In genomic region chr12:122956028-122956427, GRCh38 we compare ENCODE assay signal across 19 cellular contexts. TPM values are rescaled to one million over a fixed set of nuclear protein-coding genes. Genes with fewer than 3 reads are reported as not detected.
A peak's percentile ranks its signal among the peaks of the same experiment; 100 is the strongest.
DNase-seq lines count a peak whose midpoint lies in the region; ATAC-seq, FAIRE-seq and TF ChIP-seq lines count a peak whose summit lies in the region.
"Had no signal": no experiment of that assay in that cellular context is flagged by ENCODE, and none has a peak within 500 bp of the region (broad histone marks: within the 10 kb centered on the region; RNA-seq: fewer than 3 reads in every experiment).

No MANE protein-coding gene starts in this region.

- TF ChIP-seq POLR2A in IMR-90 (IDR thresholded peaks at IDR 0.05; ENCODE audit: low read depth, low read length) (no peak), GM12878 (IDR thresholded peaks at IDR 0.05; ENCODE audit: low read depth, low read length) (no peak)

- peak; percentile 6 for DNase-seq in SK-N-SH
- no peak for DNase-seq in IMR-90
- no peak for DNase-seq in GM12878 (ENCODE audit: low read depth, low spot score)
- DNase-seq in osteoblast (ENCODE audit: insufficient read length, low spot score, missing footprints), result peak; percentile 65
- DNase-seq in NK-92 treated with Interleukin-12 subunit alpha and Interleukin-12 subunit beta, amount 100 ng/mL, for 24 hours (lab: John Stamatoyannopoulos, UW), result no peak
- DNase-seq in effector memory CD4-positive, alpha-beta T cell, result no peak
- no peak for DNase-seq in activated T-helper 2 cell treated with anti-CD3 and anti-CD28 coated beads, Interferon-gamma antibody, Interleukin-2, Interleukin-4, amounts not matched to agents 10 μg/mL and 5 μg/mL and 100 μg/mL, durations not matched to agents 14 hours and 24 hours and 36 hours (ENCODE audit: low spot score)
- DNase-seq: CD4-positive, alpha-beta memory T cell; DMS153; DMS79; GDM1; GM23248 had no signal

- 0 out of 4 replicates have a peak, but pooled peaks cover 0 to 6% of the 10 kb centered on the region in 2 experiments for H3K4me1 ChIP-seq in SK-N-SH (ENCODE audit: control insufficient read depth in 1 of 2, insufficient read depth in 2 of 2, low read depth in 1 of 2, low read length in 1 of 2)
- no peaks in the 10 kb centered on the region; the same call in none of the 2 replicates for H3K4me1 ChIP-seq in IMR-90 (ENCODE audit: control insufficient read depth, insufficient read depth, low read length)
- peaks cover 14% of the 10 kb centered on the region for H3K4me1 ChIP-seq in GM12878 (ENCODE audit: control insufficient read depth, insufficient read depth, low read length)
- H3K4me1 ChIP-seq in osteoblast (ENCODE audit: insufficient read depth, low read length), result peaks cover 9% of the 10 kb centered on the region
- no peaks in the 10 kb centered on the region for H3K4me1 ChIP-seq in effector memory CD4-positive, alpha-beta T cell (ENCODE audit: control insufficient read depth, insufficient read depth, low read length, poor library complexity, severe bottlenecking)

- RAD21 ChIA-PET in GM12878 (lab: Charles Lee; ENCODE audit: unreplicated experiment), result interaction anchor here (0.6 to 7.3 kb wide), 5 partner anchors 75 to 282 kb away, joined by 3 to 72 read pairs (median 3); no protein-coding TSS in a partner anchor

- H3K18ac ChIP-seq in IMR-90 (ENCODE audit: low read depth, low read length), result no peak overlapping the region

- H3K27ac Mint-ChIP-seq in activated T-helper 2 cell treated with anti-CD3 and anti-CD28 coated beads, Interferon-gamma antibody, Interleukin-2, Interleukin-4, amounts not matched to agents 10 μg/mL and 5 μg/mL and 100 μg/mL, durations not matched to agents 14 hours and 24 hours and 36 hours, result no peak overlapping the region
- H3K27ac Mint-ChIP-seq: CD14-positive monocyte; CD4-positive, alpha-beta memory T cell had no signal

- H3K9me1 ChIP-seq in IMR-90 (ENCODE audit: insufficient read depth, low read length), result no peaks in the 10 kb centered on the region

- TF ChIP-seq EP300 in SK-N-SH (IDR thresholded peaks at IDR 0.05; ENCODE audit: borderline replicate concordance in 1 of 2, low read depth in 1 of 2, low read length in 1 of 2), result no peak
- TF ChIP-seq EP300 in GM12878 (IDR thresholded peaks at IDR 0.05; ENCODE audit: borderline replicate concordance in 1 of 2, control insufficient read depth in 1 of 2, low read depth in 2 of 2, low read length in 2 of 2), result no peak

- TF ChIP-seq CTCF in SK-N-SH (IDR thresholded peaks at IDR 0.05) (no peak), IMR-90 (conservative IDR thresholded peaks at IDR 0.05; ENCODE audit: low read depth, low read length) (no peak), GM12878 (IDR thresholded peaks at IDR 0.05 in 2 of 3, conservative IDR thresholded peaks at IDR 0.05 in 1 of 3; ENCODE audit: control insufficient read depth in 2 of 3, extremely low read depth in 1 of 3, insufficient read depth in 1 of 3, low read depth in 3 of 3, low read length in 3 of 3) (no peak), osteoblast (IDR thresholded peaks at IDR 0.05; ENCODE audit: extremely low read depth, low read depth, low read length) (no peak)

- no peak overlapping the region for H4K8ac ChIP-seq in IMR-90 (ENCODE audit: low read depth in 2 of 2, low read length in 2 of 2)

- POLR2A ChIA-PET in SK-N-SH (lab: Yijun Ruan, JAX), result no interaction called here
- POLR2A ChIA-PET in IMR-90 (lab: Charles Lee; ENCODE audit: unreplicated experiment), result no interaction called here
- POLR2A ChIA-PET in GM12878 (lab: Charles Lee), result no interaction called here

- dilution Hi-C loops in IMR-90 (cut with HindIII; ENCODE audit: low sequenced_read_pairs, unreplicated experiment), result no loop called here

- H2BK120ac ChIP-seq in IMR-90 (ENCODE audit: low read depth, low read length), result no peak overlapping the region

- H3K27me3 ChIP-seq in SK-N-SH (ENCODE audit: insufficient read depth) (no peaks in the 10 kb centered on the region), IMR-90 (ENCODE audit: control insufficient read depth, insufficient read depth, low read length) (no peaks in the 10 kb centered on the region), GM12878 (replicated peaks in 1 of 2; ENCODE audit: control insufficient read depth in 2 of 2, insufficient read depth in 2 of 2, low read length in 1 of 2) (no peaks in the 10 kb centered on the region), osteoblast (ENCODE audit: insufficient read depth, low read length) (no peaks in the 10 kb centered on the region)
- H3K27me3 ChIP-seq in effector memory CD4-positive, alpha-beta T cell (replicated peaks; ENCODE audit: control insufficient read depth, insufficient read depth, low read length, poor library complexity, severe bottlenecking), result no peaks in the 10 kb centered on the region
- H3K27me3 ChIP-seq: BLaER1 had no signal

- WGBS in SK-N-SH (ENCODE audit: low lambda C conversion rate), result 79% methylated on average over 2 of the region's 2 CpGs
- WGBS in IMR-90 (ENCODE audit: extremely low coverage in 2 of 2, insufficient read length in 1 of 2), 2 experiments, result no CpG with 5 or more reads among the region's 2 CpGs
- WGBS in GM12878 (ENCODE audit: insufficient coverage, insufficient replicate concordance, low lambda C conversion rate, missing lambda C conversion rate), result 27% methylated on average over 2 of the region's 2 CpGs

- CTCF ChIA-PET in SK-N-SH (lab: Yijun Ruan, JAX), result interaction anchor here (1.4 to 13.7 kb wide), 6 partner anchors 11 to 318 kb away, joined by 3 to 148 read pairs (median 6); no protein-coding TSS in a partner anchor
- CTCF ChIA-PET in IMR-90 (lab: Yijun Ruan, JAX), result no interaction called here
- CTCF ChIA-PET in GM12878 (lab: Yijun Ruan, JAX), result interaction anchor here (2.8 to 9.1 kb wide), 3 partner anchors 75 to 162 kb away, joined by 14 to 127 read pairs (median 46); no protein-coding TSS in a partner anchor

- in situ Hi-C loops in IMR-90 (cut with MboI; ENCODE audit: low sequenced_read_pairs) (loop anchor here (5.0 to 25.0 kb wide), 2 partner anchors 164 to 319 kb away; no protein-coding TSS in a partner anchor), GM12878 (cut with MboI) (no loop called here)

- H3K79me1 ChIP-seq in IMR-90 (ENCODE audit: low read depth in 1 of 2, low read length in 2 of 2), result peaks cover 0 to 10% of the 10 kb centered on the region in 2 experiments; a peak in 2 of 4 replicates

- ATAC-seq in SK-N-SH treated with all-trans-retinoic acid at 6 μM for 48 hours (no peak), IMR-90 (ENCODE audit: low read depth) (no peak), GM12878 (no peak)
- ATAC-seq: HCT116, K562 had no signal

- peaks cover 10% of the 10 kb centered on the region for H3F3A ChIP-seq in SK-N-SH (replicated peaks; ENCODE audit: insufficient read depth)

- H3K23ac ChIP-seq in IMR-90 (ENCODE audit: low read depth, low read length), result no peak overlapping the region

- H2AFZ ChIP-seq in SK-N-SH (ENCODE audit: low read depth) (no peak overlapping the region), IMR-90 (replicated peaks; ENCODE audit: low read length, poor library complexity) (no peak overlapping the region), GM12878 (ENCODE audit: control insufficient read depth, low read depth, low read length) (no peak overlapping the region), osteoblast (ENCODE audit: low read length) (no peak overlapping the region)
- H2AFZ ChIP-seq: GM23248 had no signal

- H3K4me2 ChIP-seq in SK-N-SH, result no peak overlapping the region
- H3K4me2 ChIP-seq in IMR-90 (ENCODE audit: low read depth, low read length), result no peak overlapping the region
- H3K4me2 ChIP-seq in GM12878 (ENCODE audit: control insufficient read depth, insufficient read depth), result no peak overlapping the region
- no peak overlapping the region for H3K4me2 ChIP-seq in osteoblast (ENCODE audit: insufficient read depth, low read length)
- H3K4me2 ChIP-seq: BLaER1 had no signal

- no peak overlapping the region for H2BK20ac ChIP-seq in IMR-90 (ENCODE audit: low read depth, low read length)

- H3K4me3 ChIP-seq in SK-N-SH (ENCODE audit: low read depth in 2 of 2, low read length in 1 of 2) (no peak overlapping the region), IMR-90 (ENCODE audit: insufficient read depth, low read depth, low read length) (no peak overlapping the region), GM12878 (no peak overlapping the region), osteoblast (ENCODE audit: insufficient read depth, low read length) (no peak overlapping the region)
- H3K4me3 ChIP-seq in effector memory CD4-positive, alpha-beta T cell (ENCODE audit: insufficient read depth, low read depth, low read length, poor library complexity, severe bottlenecking), result no peak overlapping the region
- H3K4me3 ChIP-seq: BLaER1, GM23248, K562 had no signal

- H3K9me3 ChIP-seq in SK-N-SH (no peaks in the 10 kb centered on the region), IMR-90 (ENCODE audit: control insufficient read depth, insufficient read depth, low read length) (no peaks in the 10 kb centered on the region), GM12878 (replicated peaks; ENCODE audit: control insufficient read depth, insufficient read depth, low read length) (no peaks in the 10 kb centered on the region; the same call in 2 of the 3 replicates), osteoblast (ENCODE audit: low read depth, low read length) (no peaks in the 10 kb centered on the region)
- H3K9me3 ChIP-seq in effector memory CD4-positive, alpha-beta T cell (ENCODE audit: control insufficient read depth, low read length), result no peaks in the 10 kb centered on the region
- H3K9me3 ChIP-seq: BLaER1 had no signal

- H3K9ac ChIP-seq in SK-N-SH (no peak overlapping the region), IMR-90 (ENCODE audit: low read depth, low read length) (no peak overlapping the region), GM12878 (ENCODE audit: control insufficient read depth, insufficient read depth, low read length) (no peak overlapping the region)
- H3K9ac ChIP-seq: BLaER1, GM23248 had no signal

- intact Hi-C loops in IMR-90 (cut with micrococcal nuclease), result no loop called here
- intact Hi-C loops in GM12878 (cut with micrococcal nuclease; ENCODE audit: unreplicated experiment), result no loop called here
- intact Hi-C loops in activated T-helper 2 cell treated with anti-CD3 and anti-CD28 coated beads, Interferon-gamma antibody, Interleukin-2, Interleukin-4, amounts not matched to agents 10 μg/mL and 5 μg/mL and 100 μg/mL, durations not matched to agents 14 hours and 24 hours and 36 hours (cut with micrococcal nuclease), result no loop called here

- BruUV-seq in IMR-90 (replicated peaks; lab: Mats Ljungman, UMichigan), result no TSS peak
- BruUV-seq in GM12878 (replicated peaks; lab: Mats Ljungman, UMichigan), result no TSS peak

- H3K36me3 ChIP-seq in SK-N-SH (replicated peaks in 1 of 2; ENCODE audit: control insufficient read depth in 1 of 2, insufficient read depth in 2 of 2, low read length in 1 of 2) (no peaks in the 10 kb centered on the region), IMR-90 (ENCODE audit: control insufficient read depth, insufficient read depth, low read length) (peaks cover 4% of the 10 kb centered on the region), GM12878 (ENCODE audit: control insufficient read depth in 2 of 2, insufficient read depth in 2 of 2, low read length in 1 of 2) (no peaks in the 10 kb centered on the region), osteoblast (ENCODE audit: insufficient read depth, low read length) (peaks cover 19% of the 10 kb centered on the region)
- H3K36me3 ChIP-seq in effector memory CD4-positive, alpha-beta T cell (ENCODE audit: control insufficient read depth, insufficient read depth, low read length), result no peaks in the 10 kb centered on the region

- no peaks in the 10 kb centered on the region for H3K9me2 ChIP-seq in SK-N-SH

- TF ChIP-seq RAD21 in SK-N-SH (IDR thresholded peaks at IDR 0.05; ENCODE audit: low read length) (no peak), IMR-90 (IDR thresholded peaks at IDR 0.05; ENCODE audit: low read length) (no peak), GM12878 (IDR thresholded peaks at IDR 0.05; ENCODE audit: insufficient read depth, low read depth, low read length) (no peak)

- H2AK5ac ChIP-seq in IMR-90 (ENCODE audit: low read depth, low read length), result no peak overlapping the region

- H3K79me2 ChIP-seq in SK-N-SH (ENCODE audit: insufficient read depth), result no peaks in the 10 kb centered on the region
- H3K79me2 ChIP-seq in GM12878 (ENCODE audit: control insufficient read depth, insufficient read depth, low read length), result no peaks in the 10 kb centered on the region
- H3K79me2 ChIP-seq in osteoblast (ENCODE audit: insufficient read depth, low read length), result no peaks in the 10 kb centered on the region

- H3K14ac ChIP-seq in IMR-90 (replicated peaks; ENCODE audit: low read depth, low read length), result no peak overlapping the region

- H3K4me3 Mint-ChIP-seq in activated T-helper 2 cell treated with anti-CD3 and anti-CD28 coated beads, Interferon-gamma antibody, Interleukin-2, Interleukin-4, amounts not matched to agents 10 μg/mL and 5 μg/mL and 100 μg/mL, durations not matched to agents 14 hours and 24 hours and 36 hours (ENCODE audit: low read depth), result no peak overlapping the region
- H3K4me3 Mint-ChIP-seq: CD4-positive, alpha-beta memory T cell had no signal

- SMC1A ChIA-PET in GM12878 (lab: Charles Lee; ENCODE audit: uncharacterized antibody, unreplicated experiment), result interaction anchor here (0.8 to 8.9 kb wide), 3 partner anchors 10 to 95 kb away, joined by 3 to 100 read pairs (median 3); partner anchors contain the start of gene ABCB9

- no peak overlapping the region for H2BK5ac ChIP-seq in IMR-90 (ENCODE audit: low read depth, low read length, poor library complexity, severe bottlenecking)

- H3K27ac ChIP-seq in SK-N-SH (ENCODE audit: low read depth in 2 of 2, low read length in 1 of 2) (no peak overlapping the region), IMR-90 (ENCODE audit: insufficient read depth, low read length) (no peak overlapping the region), GM12878 (ENCODE audit: control insufficient read depth, insufficient read depth) (no peak overlapping the region), osteoblast (ENCODE audit: low read depth, low read length) (no peak overlapping the region)
- H3K27ac ChIP-seq in effector memory CD4-positive, alpha-beta T cell (ENCODE audit: insufficient read depth, low read length, poor library complexity, severe bottlenecking), result no peak overlapping the region
- H3K27ac ChIP-seq: 22Rv1, BLaER1, GM23248 had no signal

- H3K27me3 Mint-ChIP-seq in activated T-helper 2 cell treated with anti-CD3 and anti-CD28 coated beads, Interferon-gamma antibody, Interleukin-2, Interleukin-4, amounts not matched to agents 10 μg/mL and 5 μg/mL and 100 μg/mL, durations not matched to agents 14 hours and 24 hours and 36 hours (ENCODE audit: low read depth), result no peaks in the 10 kb centered on the region
- H3K27me3 Mint-ChIP-seq: CD4-positive, alpha-beta memory T cell had no signal

- H4K20me1 ChIP-seq in SK-N-SH (ENCODE audit: insufficient read depth) (no peaks in the 10 kb centered on the region), IMR-90 (ENCODE audit: insufficient read depth, low read length) (peaks cover 10% of the 10 kb centered on the region), GM12878 (ENCODE audit: control insufficient read depth, insufficient read depth) (no peaks in the 10 kb centered on the region), osteoblast (ENCODE audit: insufficient read depth, low read length) (peaks cover 26% of the 10 kb centered on the region)

- no peak overlapping the region for H4K5ac ChIP-seq in IMR-90 (ENCODE audit: low read depth, low read length)

- H2BK15ac ChIP-seq in IMR-90 (ENCODE audit: low read depth, low read length), result no peak overlapping the region

- peaks cover 6% of the 10 kb centered on the region for H3K4me1 Mint-ChIP-seq in activated T-helper 2 cell treated with anti-CD3 and anti-CD28 coated beads, Interferon-gamma antibody, Interleukin-2, Interleukin-4, amounts not matched to agents 10 μg/mL and 5 μg/mL and 100 μg/mL, durations not matched to agents 14 hours and 24 hours and 36 hours (ENCODE audit: low read depth)

- H3K4ac ChIP-seq in IMR-90 (ENCODE audit: low read depth, low read length), result no peak overlapping the region

- no peak overlapping the region for H3K56ac ChIP-seq in IMR-90 (ENCODE audit: extremely low read depth, insufficient read depth, low read length)

- no peaks in the 10 kb centered on the region for H3K36me3 Mint-ChIP-seq in activated T-helper 2 cell treated with anti-CD3 and anti-CD28 coated beads, Interferon-gamma antibody, Interleukin-2, Interleukin-4, amounts not matched to agents 10 μg/mL and 5 μg/mL and 100 μg/mL, durations not matched to agents 14 hours and 24 hours and 36 hours (ENCODE audit: low read depth)
- H3K36me3 Mint-ChIP-seq: CD14-positive monocyte had no signal

- H4K91ac ChIP-seq in IMR-90 (ENCODE audit: insufficient read depth, low read depth, low read length), result no peak overlapping the region

- FAIRE-seq in GM12878 (lab: Jason Lieb, UNC), result no peak
- FAIRE-seq: H54, K562 had no signal

- H3K9me3 Mint-ChIP-seq in activated T-helper 2 cell treated with anti-CD3 and anti-CD28 coated beads, Interferon-gamma antibody, Interleukin-2, Interleukin-4, amounts not matched to agents 10 μg/mL and 5 μg/mL and 100 μg/mL, durations not matched to agents 14 hours and 24 hours and 36 hours, result no peaks in the 10 kb centered on the region
- H3K9me3 Mint-ChIP-seq: CD14-positive monocyte; CD4-positive, alpha-beta memory T cell had no signal

- peak overlapping the region; percentile 9 for H2AK9ac ChIP-seq in IMR-90 (replicated peaks; ENCODE audit: low read depth, low read length, poor library complexity)

RNA-seq across cellular contexts. Expression of gene ABCB9, which starts 10.2 kb away (rescaled TPM):
- polyA plus RNA-seq in SK-N-SH (2012; rRNA removed), result 6.2 and 7.6 TPM in 2 replicates
- polyA plus RNA-seq in SK-N-SH (2012; cell fraction: cytosol; rRNA removed), result 1.9 and 3.6 TPM in 2 replicates
- polyA plus RNA-seq in SK-N-SH (2012; cell fraction: nucleus; rRNA removed), result 14.0 and 14.7 TPM in 2 replicates
- 5.6 and 7.2 TPM in 2 replicates for total RNA-seq in IMR-90 (2012; rRNA removed)
- 7.8 and 8.3 TPM in 2 replicates for polyA plus RNA-seq in IMR-90 (2012; rRNA removed)
- 6.6 and 7.8 TPM in 2 replicates for polyA plus RNA-seq in IMR-90 (2012; cell fraction: cytosol; rRNA removed)
- 14.2 and 28.2 TPM in 2 replicates for polyA plus RNA-seq in IMR-90 (2012; cell fraction: nucleus; rRNA removed; ENCODE audit: low replicate concordance)
- total RNA-seq in GM12878 (2013; cell fraction: nucleolus; rRNA removed), result 6.3 and 9.0 TPM in 2 replicates
- 4.0 and 4.1 TPM in 2 replicates for total RNA-seq in GM12878 (2014; rRNA removed)
- total RNA-seq in GM12878 (2014; rRNA removed; fragmentation: Illumina TruSeq; extraction: Trizol), result 2.7 and 3.0 TPM in 2 replicates
- 3.7 and 4.9 TPM in 2 replicates for total RNA-seq in GM12878 (2021)
- polyA plus RNA-seq in GM12878 (2011; ENCODE audit: low read depth), result 0.63 TPM
- polyA plus RNA-seq in GM12878 (2011; rRNA removed), result 0.58 and 0.85 TPM in 2 replicates
- polyA plus RNA-seq in GM12878 (2011; cell fraction: cytosol; rRNA removed), result 0.69 and 0.87 TPM in 2 replicates
- polyA plus RNA-seq in GM12878 (2011; cell fraction: nucleus; rRNA removed), result 2.0 and 2.6 TPM in 2 replicates
- polyA plus RNA-seq in GM12878 (2012), result 1.6 and 2.9 TPM in 2 replicates
- 0.65 and 1.4 TPM in 2 replicates for polyA plus RNA-seq in GM12878 (2014; fragmentation: Illumina TruSeq; extraction: Trizol)
- under 1 TPM; 0.37 to 0.43 TPM for polyA plus RNA-seq in GM12878 (2014; fragmentation: Nextera tagmentation; extraction: Ambion mirVana)
- polyA plus RNA-seq in GM12878 (2014; rRNA removed), result 4.6 and 5.3 TPM in 2 replicates
- 1 to 10 TPM; 3.2 to 4.3 TPM for polyA plus RNA-seq in GM12878 (2016; fragmentation: Nextera tagmentation; extraction: Ambion mirVana)
- polyA minus RNA-seq in GM12878 (2011; rRNA and poly(A)+ RNA removed), result 2.5 and 3.1 TPM in 2 replicates
- polyA minus RNA-seq in GM12878 (2011; cell fraction: cytosol; rRNA and poly(A)+ RNA removed), result 0.94 and 1.2 TPM in 2 replicates
- polyA minus RNA-seq in GM12878 (2011; cell fraction: nucleus; rRNA and poly(A)+ RNA removed), result 1.9 and 3.5 TPM in 2 replicates
- 11.9 and 13.0 TPM in 2 replicates for total RNA-seq in osteoblast
- total RNA-seq in activated T-helper 2 cell treated with anti-CD3 and anti-CD28 coated beads, Interferon-gamma antibody, Interleukin-2, Interleukin-4, amounts not matched to agents 10 μg/mL and 5 μg/mL and 100 μg/mL, durations not matched to agents 14 hours and 24 hours and 36 hours, result 4.4 and 5.4 TPM in 2 replicates

RNA-seq across cellular contexts. Expression of gene OGFOD2, which starts 19.0 kb away (rescaled TPM):
- polyA plus RNA-seq in SK-N-SH (2012; rRNA removed) (22.0 and 25.6 TPM in 2 replicates), IMR-90 (2012; rRNA removed) (18.2 and 19.0 TPM in 2 replicates), GM12878 (2011; rRNA removed) (9.2 and 15.6 TPM in 2 replicates), GM12878 (2014; fragmentation: Illumina TruSeq; extraction: Trizol) (3.3 and 4.5 TPM in 2 replicates), GM12878 (2014; fragmentation: Nextera tagmentation; extraction: Ambion mirVana) (1 to 10 TPM in 1 of 2 experiments, under 1 TPM in 1; 0.93 to 1.8 TPM), GM12878 (2014; rRNA removed) (28.0 and 29.2 TPM in 2 replicates), GM12878 (2016; fragmentation: Nextera tagmentation; extraction: Ambion mirVana) (10 to 100 TPM; 27.3 to 28.6 TPM)
- 7.8 and 13.0 TPM in 2 replicates for polyA plus RNA-seq in SK-N-SH (2012; cell fraction: cytosol; rRNA removed)
- 110 and 155 TPM in 2 replicates for polyA plus RNA-seq in SK-N-SH (2012; cell fraction: nucleus; rRNA removed)
- total RNA-seq in IMR-90 (2012; rRNA removed) (4.3 and 4.7 TPM in 2 replicates), GM12878 (2014; rRNA removed) (14.3 and 16.9 TPM in 2 replicates), GM12878 (2014; rRNA removed; fragmentation: Illumina TruSeq; extraction: Trizol) (5.4 and 6.3 TPM in 2 replicates), GM12878 (2021) (18.7 and 21.8 TPM in 2 replicates), osteoblast (6.5 and 8.3 TPM in 2 replicates)
- 7.7 and 16.7 TPM in 2 replicates for polyA plus RNA-seq in IMR-90 (2012; cell fraction: cytosol; rRNA removed)
- polyA plus RNA-seq in IMR-90 (2012; cell fraction: nucleus; rRNA removed; ENCODE audit: low replicate concordance), result 31.5 and 87.3 TPM in 2 replicates
- 27.8 and 32.6 TPM in 2 replicates for total RNA-seq in GM12878 (2013; cell fraction: nucleolus; rRNA removed)
- 3.8 TPM for polyA plus RNA-seq in GM12878 (2011; ENCODE audit: low read depth)
- polyA plus RNA-seq in GM12878 (2011; cell fraction: cytosol; rRNA removed), result 22.2 and 29.7 TPM in 2 replicates
- 133 TPM in 2 replicates for polyA plus RNA-seq in GM12878 (2011; cell fraction: nucleus; rRNA removed)
- 11.6 and 12.2 TPM in 2 replicates for polyA plus RNA-seq in GM12878 (2012)
- 12.7 and 19.0 TPM in 2 replicates for polyA minus RNA-seq in GM12878 (2011; rRNA and poly(A)+ RNA removed)
- polyA minus RNA-seq in GM12878 (2011; cell fraction: cytosol; rRNA and poly(A)+ RNA removed), result 4.3 and 8.1 TPM in 2 replicates
- 25.4 and 30.1 TPM in 2 replicates for polyA minus RNA-seq in GM12878 (2011; cell fraction: nucleus; rRNA and poly(A)+ RNA removed)
- 20.3 and 21.3 TPM in 2 replicates for total RNA-seq in activated T-helper 2 cell treated with anti-CD3 and anti-CD28 coated beads, Interferon-gamma antibody, Interleukin-2, Interleukin-4, amounts not matched to agents 10 μg/mL and 5 μg/mL and 100 μg/mL, durations not matched to agents 14 hours and 24 hours and 36 hours

RNA-seq across cellular contexts. Expression of gene ARL6IP4, which starts 24.5 kb away (rescaled TPM):
- polyA plus RNA-seq in SK-N-SH (2012; rRNA removed) (321 and 370 TPM in 2 replicates), IMR-90 (2012; rRNA removed) (254 and 258 TPM in 2 replicates), GM12878 (2011; rRNA removed) (106 and 137 TPM in 2 replicates), GM12878 (2014; fragmentation: Illumina TruSeq; extraction: Trizol) (53.4 and 144 TPM in 2 replicates), GM12878 (2014; fragmentation: Nextera tagmentation; extraction: Ambion mirVana) (10 to 100 TPM in 1 of 2 experiments, 1 to 10 TPM in 1; 2.5 to 14.1 TPM), GM12878 (2014; rRNA removed) (188 and 210 TPM in 2 replicates), GM12878 (2016; fragmentation: Nextera tagmentation; extraction: Ambion mirVana) (100 to 1,000 TPM; 319 to 320 TPM)
- 311 and 326 TPM in 2 replicates for polyA plus RNA-seq in SK-N-SH (2012; cell fraction: cytosol; rRNA removed)
- polyA plus RNA-seq in SK-N-SH (2012; cell fraction: nucleus; rRNA removed), result 430 and 534 TPM in 2 replicates
- total RNA-seq in IMR-90 (2012; rRNA removed) (161 and 205 TPM in 2 replicates), GM12878 (2014; rRNA removed) (190 TPM in 2 replicates), GM12878 (2014; rRNA removed; fragmentation: Illumina TruSeq; extraction: Trizol) (174 and 188 TPM in 2 replicates), GM12878 (2021) (200 and 201 TPM in 2 replicates), osteoblast (117 and 118 TPM in 2 replicates)
- polyA plus RNA-seq in IMR-90 (2012; cell fraction: cytosol; rRNA removed), result 195 and 234 TPM in 2 replicates
- polyA plus RNA-seq in IMR-90 (2012; cell fraction: nucleus; rRNA removed; ENCODE audit: low replicate concordance), result 276 and 281 TPM in 2 replicates
- 25.4 and 26.0 TPM in 2 replicates for total RNA-seq in GM12878 (2013; cell fraction: nucleolus; rRNA removed)
- polyA plus RNA-seq in GM12878 (2011; ENCODE audit: low read depth), result 52.4 TPM
- polyA plus RNA-seq in GM12878 (2011; cell fraction: cytosol; rRNA removed), result 140 and 213 TPM in 2 replicates
- polyA plus RNA-seq in GM12878 (2011; cell fraction: nucleus; rRNA removed), result 267 and 296 TPM in 2 replicates
- 131 and 139 TPM in 2 replicates for polyA plus RNA-seq in GM12878 (2012)
- polyA minus RNA-seq in GM12878 (2011; rRNA and poly(A)+ RNA removed), result 32.8 and 49.1 TPM in 2 replicates
- 21.2 and 37.3 TPM in 2 replicates for polyA minus RNA-seq in GM12878 (2011; cell fraction: cytosol; rRNA and poly(A)+ RNA removed)
- 13.5 and 17.7 TPM in 2 replicates for polyA minus RNA-seq in GM12878 (2011; cell fraction: nucleus; rRNA and poly(A)+ RNA removed)
- total RNA-seq in activated T-helper 2 cell treated with anti-CD3 and anti-CD28 coated beads, Interferon-gamma antibody, Interleukin-2, Interleukin-4, amounts not matched to agents 10 μg/mL and 5 μg/mL and 100 μg/mL, durations not matched to agents 14 hours and 24 hours and 36 hours, result 161 and 168 TPM in 2 replicates

Comparison
In these comparisons a context has a peak if more than half of its experiments do, and no peak if none do; other contexts are left out.
1. DNase-seq: peak in SK-N-SH (single experiment) and osteoblast (single experiment); none in IMR-90 (single experiment), GM12878 (single experiment), NK-92 treated with Interleukin-12 subunit alpha and Interleukin-12 subunit beta, amount 100 ng/mL, for 24 hours (single experiment), effector memory CD4-positive, alpha-beta T cell (0 of 3) and activated T-helper 2 cell treated with anti-CD3 and anti-CD28 coated beads, Interferon-gamma antibody, Interleukin-2, Interleukin-4, amounts not matched to agents 10 μg/mL and 5 μg/mL and 100 μg/mL, durations not matched to agents 14 hours and 24 hours and 36 hours (single experiment).
2. Of the 26 proteins assayed by ChIP-seq in both GM12878 and SK-N-SH: peak only in GM12878: none; only in SK-N-SH: none; in both: REST; in neither: 25.